8 cellular contexts compared by ENCODE assay signal in genomic region chr10:92839191-92840085, GRCh38. TPM values are rescaled to one million over a fixed set of nuclear protein-coding genes. Genes with fewer than 3 reads are reported as not detected.
DNase-seq lines count a peak whose midpoint lies in the region; ATAC-seq and TF ChIP-seq lines count a peak whose summit lies in the region.

No MANE protein-coding gene starts in this region.

- no peak for TF ChIP-seq EP300 in SK-N-SH (IDR thresholded peaks at IDR 0.05; ENCODE audit: borderline replicate concordance in 1 of 2, low read depth in 1 of 2, low read length in 1 of 2)

- peak; percentile 29; the same call in 1 of the 2 replicates for TF ChIP-seq RAD21 in SK-N-SH (IDR thresholded peaks at IDR 0.05; ENCODE audit: low read length)

- H4K20me1 ChIP-seq in SK-N-SH (ENCODE audit: insufficient read depth): no peaks in the 10 kb centered on the region

- no peak for TF ChIP-seq POLR2A in thyroid gland (IDR thresholded peaks at IDR 0.05)

- H3K9me2 ChIP-seq in SK-N-SH: no peaks in the 10 kb centered on the region

- H3K36me3 ChIP-seq in ACC112 (ENCODE audit: insufficient read depth, low read length): no peaks in the 10 kb centered on the region
- no peaks in the 10 kb centered on the region for H3K36me3 ChIP-seq in SK-N-SH (replicated peaks in 1 of 2; ENCODE audit: control insufficient read depth in 1 of 2, insufficient read depth in 2 of 2, low read length in 1 of 2)
- H3K36me3 ChIP-seq in left lung: no peaks in the 10 kb centered on the region
- no peaks in the 10 kb centered on the region for H3K36me3 ChIP-seq in thyroid gland

- no peaks in the 10 kb centered on the region for H3K27me3 ChIP-seq in ACC112 (ENCODE audit: insufficient read depth, low read length)
- H3K27me3 ChIP-seq in SK-N-SH (ENCODE audit: insufficient read depth): no peaks in the 10 kb centered on the region
- H3K27me3 ChIP-seq in left lung: no peaks in the 10 kb centered on the region
- no peaks in the 10 kb centered on the region for H3K27me3 ChIP-seq in thyroid gland

- H3K79me2 ChIP-seq in ACC112 (ENCODE audit: control insufficient read depth, insufficient read depth, low read length, unreplicated experiment): no peaks in the 10 kb centered on the region
- H3K79me2 ChIP-seq in SK-N-SH (ENCODE audit: insufficient read depth): no peaks in the 10 kb centered on the region

- CTCF ChIA-PET in SK-N-SH (lab: Yijun Ruan, JAX): interaction anchor here (0.5 to 3.1 kb wide), 7 partner anchors 9 to 465 kb away, joined by 3 to 13 read pairs (median 4); partner anchors contain the start of gene EXOC6

- H2AFZ ChIP-seq in ACC112 (ENCODE audit: low read length, unreplicated experiment): peak overlapping the region; percentile 41
- H2AFZ ChIP-seq in SK-N-SH (ENCODE audit: low read depth): no peak overlapping the region

- peak; percentile 27 for DNase-seq in GM20000 (ENCODE audit: low spot score)
- DNase-seq in SK-N-SH: peak; percentile 63
- DNase-seq in astrocyte of the spinal cord (ENCODE audit: low read depth, low spot score): peak; percentile 33
- peak; percentile 52 to 88 for DNase-seq in left lung
- peak; percentile 29 to 52 for DNase-seq in thyroid gland

- no peaks in the 10 kb centered on the region for H3F3A ChIP-seq in SK-N-SH (replicated peaks; ENCODE audit: insufficient read depth)

- H3K27ac ChIP-seq in ACC112 (ENCODE audit: low read depth, low read length) (no peak overlapping the region), SK-N-SH (ENCODE audit: low read depth in 2 of 2, low read length in 1 of 2) (no peak overlapping the region), left lung (no peak overlapping the region), thyroid gland (peak overlapping the region in 1 of 3 donors; percentile 30)

- TF ChIP-seq CTCF in GM20000 (IDR thresholded peaks at IDR 0.05; ENCODE audit: extremely low read depth, missing control alignments) (peak; percentile 32), SK-N-SH (IDR thresholded peaks at IDR 0.05) (peak; percentile 50), astrocyte of the spinal cord (IDR thresholded peaks at IDR 0.05; ENCODE audit: low read depth, low read length) (peak; percentile 21), left lung (IDR thresholded peaks at IDR 0.05) (peak in 1 of 2 donors; percentile 28), thyroid gland (IDR thresholded peaks at IDR 0.05) (no peak)

- in situ Hi-C loops in astrocyte of the spinal cord (cut with HindIII; ENCODE audit: low sequenced_read_pairs): no loop called here

- 51% methylated on average over 10 of the region's 10 CpGs for WGBS in SK-N-SH (ENCODE audit: low lambda C conversion rate)
- WGBS in thyroid gland, 2 donors: 49 to 51% methylated on average over 10 of the region's 10 CpGs

- ATAC-seq in left lung: peak; percentile 12
- no peak for ATAC-seq in HG02870 (IDR thresholded peaks at IDR 0.05; ENCODE audit: unreplicated experiment)
- no peak for ATAC-seq in HG03159 (IDR thresholded peaks at IDR 0.05; ENCODE audit: unreplicated experiment)

- H3K4me1 ChIP-seq in ACC112 (ENCODE audit: control insufficient read depth, insufficient read depth, low read length, unreplicated experiment) (peaks cover 10% of the 10 kb centered on the region), SK-N-SH (ENCODE audit: control insufficient read depth in 1 of 2, insufficient read depth in 2 of 2, low read depth in 1 of 2, low read length in 1 of 2) (peaks cover 7 to 12% of the 10 kb centered on the region in 2 experiments; a peak in 2 of 4 replicates), left lung (peaks cover 0 to 16% of the 10 kb centered on the region in 2 donors), thyroid gland (peaks cover 5 to 6% of the 10 kb centered on the region in 2 donors)

- no peak overlapping the region for H3K9ac ChIP-seq in SK-N-SH

- POLR2A ChIA-PET in SK-N-SH (lab: Yijun Ruan, JAX): no interaction called here

- intact Hi-C loops in left lung (cut with DNase I) (no loop called here), thyroid gland (cut with DNase I) (loop anchor here (5.0 kb wide), 1 partner anchor 43 kb away; no protein-coding TSS in a partner anchor)

- H3K9me3 ChIP-seq in SK-N-SH (no peaks in the 10 kb centered on the region), left lung (no peaks in the 10 kb centered on the region), thyroid gland (no peaks in the 10 kb centered on the region)

- H3K4me3 ChIP-seq in ACC112 (ENCODE audit: low read depth, low read length) (no peak overlapping the region), SK-N-SH (ENCODE audit: low read depth in 2 of 2, low read length in 1 of 2) (no peak overlapping the region), astrocyte of the spinal cord (ENCODE audit: low read depth, low read length) (no peak overlapping the region), left lung (no peak overlapping the region), thyroid gland (replicated peaks in 1 of 3) (no peak overlapping the region)

- no peak overlapping the region for H3K4me2 ChIP-seq in SK-N-SH

TF ChIP-seq in SK-N-SH, 30 proteins besides CTCF, POLR2A, EP300 and RAD21:
- peak; percentile 39; the same call in 1 of the 2 replicates for TF ChIP-seq NFIC (IDR thresholded peaks at IDR 0.05; ENCODE audit: borderline replicate concordance)
- TF ChIP-seq YY1 (IDR thresholded peaks at IDR 0.05; ENCODE audit: low read depth): 0 out of 2 replicates have a peak, but pooled peaks have one; percentile 26
- TF ChIP-seq ELF1 (IDR thresholded peaks at IDR 0.05): no peak

RNA-seq across cellular contexts. Expression of gene EXOC6, which starts 8.9 kb away (rescaled TPM):
- 2.3 and 2.4 TPM in 2 replicates for polyA plus RNA-seq in SK-N-SH (2012; rRNA removed)
- polyA plus RNA-seq in SK-N-SH (2012; cell fraction: cytosol; rRNA removed): 3.4 and 3.7 TPM in 2 replicates
- 1.2 and 2.8 TPM in 2 replicates for polyA plus RNA-seq in SK-N-SH (2012; cell fraction: nucleus; rRNA removed)
- total RNA-seq in left lung (10 to 100 TPM; 19.0 to 24.0 TPM), thyroid gland (10 to 100 TPM; 51.6 to 74.0 (median 61.1) TPM)

Comparison
In these comparisons a context has a peak if more than half of its experiments do, and no peak if none do; other contexts are left out.
1. CTCF ChIP-seq: peak in GM20000 (single experiment), SK-N-SH (single experiment) and astrocyte of the spinal cord (single experiment); none in thyroid gland (0 of 6).
2. Peak in every context shown above with its lines, with median percentiles within 50 percentile points of each other: DNase-seq.